Comparison of ENCODE assay signal across 26 cellular contexts in the genomic region with DNA sequence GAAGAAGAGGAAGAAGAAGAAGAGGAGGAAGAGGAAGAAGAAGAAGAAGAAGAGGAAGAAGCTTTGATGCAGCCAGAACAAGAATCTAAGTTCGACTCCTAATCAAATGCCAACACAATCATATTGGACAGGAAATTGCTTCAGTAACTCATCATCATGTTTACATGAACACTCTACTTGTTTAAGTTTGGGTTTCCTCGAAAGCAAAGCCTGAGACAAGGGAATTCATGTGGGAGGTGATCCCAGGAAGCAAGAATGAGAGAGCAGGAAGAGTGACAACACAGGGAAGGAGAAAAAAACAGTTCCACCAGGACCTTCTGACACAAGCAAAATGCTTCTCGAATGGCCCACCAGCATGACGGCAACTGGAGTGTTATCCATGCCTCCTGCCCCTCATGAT.
"Had no signal": no experiment of that assay in that cellular context is flagged by ENCODE, and none has a peak within 500 bp of the region (broad histone marks: within the 10 kb centered on the region; RNA-seq: fewer than 3 reads in every experiment).

No MANE protein-coding gene starts in this region.

- H3K9me3 ChIP-seq: esophagus muscularis mucosa, gastroesophageal sphincter, heart left ventricle, left lung, ovary, psoas muscle, thoracic aorta, tibial nerve, upper lobe of left lung had no signal

- H3K79me2 ChIP-seq: hepatocyte had no signal

- ATAC-seq: foreskin keratinocyte; gastroesophageal sphincter; heart left ventricle; left cardiac atrium; left lung; natural killer cell; psoas muscle; right cardiac atrium; stimulated activated naive B cell treated with anti-CD40 and anti-IgM and Interleukin-4, amounts not matched to agents 10 μg/mL and 1 μg/mL and 100 μg/mL, for 72 hours had no signal

- H3K27me3 ChIP-seq: heart left ventricle, left lung, ovary, tibial nerve, upper lobe of left lung had no signal

- H3K4me3 ChIP-seq: coronary artery, esophagus muscularis mucosa, gastroesophageal sphincter, heart left ventricle, hepatocyte, left lung, ovary, psoas muscle, skin epidermis, thoracic aorta, tibial nerve, upper lobe of left lung had no signal

- H2AFZ ChIP-seq: hepatocyte had no signal

- H3K36me3 ChIP-seq: esophagus muscularis mucosa, gastroesophageal sphincter, heart left ventricle, left lung, ovary, thoracic aorta, tibial nerve, upper lobe of left lung had no signal

- DNase-seq: dermis blood vessel endothelial cell; effector memory CD4-positive, alpha-beta T cell; foreskin keratinocyte; heart left ventricle; left cardiac atrium; left lung; natural killer cell; occipital lobe; ovary; posterior cingulate gyrus; psoas muscle; right cardiac atrium; stimulated activated CD4-positive, alpha-beta T cell treated with anti-CD3 and anti-CD28 coated beads, Interleukin-15, amount 100 ng/mL, for 24 hours; stimulated activated CD4-positive, alpha-beta T cell treated with anti-CD3 and anti-CD28 coated beads, Interleukin-2, amount 100 ng/mL, for 48 hours; stimulated activated naive B cell treated with anti-CD40 and anti-IgM and Interleukin-4, amounts not matched to agents 10 μg/mL and 1 μg/mL and 100 μg/mL, for 72 hours; upper lobe of left lung had no signal

- H3K4me1 ChIP-seq: esophagus muscularis mucosa, foreskin keratinocyte, gastroesophageal sphincter, heart left ventricle, left lung, psoas muscle, tibial nerve, upper lobe of left lung had no signal

- H3K27ac ChIP-seq: coronary artery, esophagus muscularis mucosa, foreskin keratinocyte, gastroesophageal sphincter, heart left ventricle, hepatocyte, left lung, ovary, psoas muscle, skin epidermis, thoracic aorta, tibial nerve, upper lobe of left lung had no signal

- FAIRE-seq: endothelial cell of umbilical vein, islet of Langerhans, urothelium cell line had no signal

- H3K4me2 ChIP-seq: hepatocyte had no signal
